Comparison of ENCODE assay signal across 8 cellular contexts in the genomic region with DNA sequence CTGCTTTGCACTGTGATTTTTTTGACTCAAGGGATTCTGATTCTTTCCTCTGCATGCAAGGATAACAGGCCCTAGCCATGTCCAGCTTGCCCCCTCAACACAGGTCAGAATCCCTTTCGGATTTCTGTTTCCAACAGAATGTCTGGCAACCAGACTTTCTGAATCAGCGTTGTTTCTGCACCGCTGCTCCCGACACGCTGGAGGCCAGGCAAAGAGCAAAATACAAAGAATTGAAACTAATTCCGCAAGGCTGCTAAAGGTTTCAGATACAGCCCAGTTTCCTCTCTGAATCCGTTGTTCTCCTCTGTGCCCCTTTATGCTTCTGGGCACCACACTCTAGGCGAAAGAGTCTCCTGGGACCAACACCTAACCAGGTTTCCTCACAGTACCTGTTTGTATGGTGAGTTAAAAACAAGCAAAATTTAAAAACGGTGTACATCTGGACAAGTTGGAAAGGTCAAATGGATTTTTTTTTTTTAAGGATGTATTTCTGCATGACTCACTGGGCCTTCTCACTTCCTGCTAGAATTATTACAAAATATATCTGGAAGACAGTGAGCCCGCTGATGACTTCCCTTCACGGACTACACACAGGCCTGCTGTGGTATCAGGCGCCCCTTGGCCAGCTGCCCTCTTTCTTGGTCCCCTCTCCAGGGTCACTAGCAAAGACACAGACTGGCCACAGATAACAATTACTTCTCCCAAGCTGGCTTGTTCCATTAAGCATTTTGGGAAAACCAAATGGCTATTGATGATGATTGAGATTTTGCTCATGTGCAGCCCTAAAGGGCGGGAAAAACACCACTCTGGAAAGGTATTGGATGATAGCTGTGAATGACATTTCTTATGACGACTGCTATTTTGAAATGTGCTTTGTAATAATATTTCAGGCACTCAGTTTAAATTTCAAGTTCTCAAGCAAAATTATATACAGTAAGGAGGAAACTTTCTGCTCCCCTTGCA.
DNase-seq lines count a peak whose midpoint lies in the region; ATAC-seq and TF ChIP-seq lines count a peak whose summit lies in the region.

No MANE protein-coding gene starts in this region.

- peaks cover 56% of the 10 kb centered on the region for H3K4me1 Mint-ChIP-seq in nephron progenitor cell

- no peak overlapping the region for H3K4me3 Mint-ChIP-seq in nephron progenitor cell

- H3K27ac Mint-ChIP-seq in nephron progenitor cell: peak overlapping the region; percentile 58

- H3K36me3 Mint-ChIP-seq in nephron progenitor cell (ENCODE audit: low read depth): no peaks in the 10 kb centered on the region

- ATAC-seq in GM21529 (IDR thresholded peaks at IDR 0.05; ENCODE audit: unreplicated experiment): no peak

- no peaks in the 10 kb centered on the region for H3K27me3 Mint-ChIP-seq in nephron progenitor cell (ENCODE audit: low read depth, poor library complexity)

- WGBS in esophagus, 2 donors: 71 to 75% methylated on average over 14 of the region's 14 CpGs

- DNase-seq in AG20443 (ENCODE audit: low spot score): peak; percentile 51
- no peak for DNase-seq in nephron progenitor cell
- no peak for DNase-seq in germinal center (ENCODE audit: low spot score)
- no peak for DNase-seq in GM19240 (ENCODE audit: insufficient read length, low spot score)
- DNase-seq in NCI-H2227 (lab: John Stamatoyannopoulos, UW; ENCODE audit: unreplicated experiment): no peak

- H3K9me3 ChIP-seq in esophagus (ENCODE audit: control insufficient read depth in 2 of 2, insufficient read depth in 1 of 2, low read depth in 1 of 2, low read length in 1 of 2): no peaks in the 10 kb centered on the region

- H3K4me1 ChIP-seq in esophagus (ENCODE audit: control insufficient read depth in 2 of 2, insufficient read depth in 2 of 2, low read length in 1 of 2): peaks cover 0 to 2% of the 10 kb centered on the region in 2 donors

- no peaks in the 10 kb centered on the region for H3K27me3 ChIP-seq in esophagus (ENCODE audit: control insufficient read depth in 1 of 2, insufficient read depth in 2 of 2, low read length in 2 of 2)

- no peaks in the 10 kb centered on the region for H3K36me3 ChIP-seq in esophagus (ENCODE audit: control insufficient read depth in 2 of 2, insufficient read depth in 2 of 2, low read length in 1 of 2)

- H3K4me3 ChIP-seq in esophagus (ENCODE audit: low read depth in 1 of 2, low read length in 2 of 2): no peak overlapping the region

- H3K27ac ChIP-seq in esophagus (ENCODE audit: low read depth in 2 of 2, low read length in 1 of 2): peak overlapping the region; percentile 11 to 28

- no peaks in the 10 kb centered on the region for H3K9me3 Mint-ChIP-seq in nephron progenitor cell

- TF ChIP-seq CTCF in nephron progenitor cell (IDR thresholded peaks at IDR 0.05): no peak

TF ChIP-seq in PFSK-1, 5 proteins besides CTCF, POLR2A, EP300 and RAD21:
- TF ChIP-seq TAF1 (IDR thresholded peaks at IDR 0.05; ENCODE audit: borderline replicate concordance, insufficient read depth, low read length): 0 out of 2 replicates have a peak, but pooled peaks have one; percentile 28
- TF ChIP-seq SIN3A (IDR thresholded peaks at IDR 0.05; ENCODE audit: borderline replicate concordance, insufficient read depth, low read length): no peak
